In the genomic region with DNA sequence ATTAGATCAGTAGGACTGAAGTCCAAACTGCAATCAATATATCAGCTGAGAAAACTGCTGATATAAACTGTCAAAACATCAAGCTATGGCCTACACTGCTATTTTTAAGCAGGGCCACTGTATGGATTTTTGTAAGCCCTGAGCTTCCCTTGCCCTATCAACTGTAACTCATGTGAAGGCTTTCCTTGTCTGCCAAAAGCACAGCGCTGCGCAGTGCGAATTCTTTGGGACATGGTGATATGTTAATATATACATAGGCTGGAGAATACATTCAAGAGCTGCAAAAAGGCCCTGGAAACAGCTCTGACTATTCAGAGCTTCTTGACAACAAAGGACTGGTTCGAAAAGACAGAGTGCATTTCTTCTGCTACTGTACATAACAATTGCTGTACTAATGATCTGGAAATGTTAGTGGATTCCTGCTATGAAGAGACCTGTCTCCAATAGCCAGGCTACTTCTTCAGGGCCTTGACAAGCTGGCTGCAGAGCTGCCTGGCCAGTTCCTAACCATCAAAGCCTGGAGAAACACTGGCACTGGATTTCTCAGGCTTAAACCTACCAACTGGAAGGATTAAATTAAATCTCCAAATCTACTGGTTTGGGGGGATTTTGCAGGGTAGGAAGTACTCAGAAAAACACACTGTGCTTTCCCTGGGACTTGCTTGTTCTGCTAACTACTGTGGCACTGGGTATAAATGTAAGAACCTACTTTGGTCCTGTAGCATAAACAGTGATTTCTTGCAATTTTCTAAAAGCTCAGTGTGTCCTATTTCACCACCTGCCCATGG, we compare ENCODE assay signal across 24 cellular contexts.
DNase-seq lines count a peak whose midpoint lies in the region; ATAC-seq and TF ChIP-seq lines count a peak whose summit lies in the region.
"Had no signal": no experiment of that assay in that cellular context is flagged by ENCODE, and none has a peak within 500 bp of the region (broad histone marks: within the 10 kb centered on the region; RNA-seq: fewer than 3 reads in every experiment).

No MANE protein-coding gene starts in this region.

- no peak overlapping the region for H3K4me3 Mint-ChIP-seq in brain
- H3K4me3 Mint-ChIP-seq: activated B cell treated with CpG ODN at 0.5 μM for 24 hours; activated T-cell treated with anti-CD3 and anti-CD28 coated beads, Interleukin-2, amount 50 U/mL, for 72 hours; CD4-positive, alpha-beta memory T cell; memory B cell; neural progenitor cell; stimulated activated naive CD8-positive, alpha-beta T cell treated with anti-CD3 and anti-CD28 coated beads, Interleukin-15, amount 100 ng/mL, for 72 hours had no signal

- H3K4me1 Mint-ChIP-seq in brain: peaks cover 91% of the 10 kb centered on the region
- H3K4me1 Mint-ChIP-seq: activated B cell treated with CpG ODN at 0.5 μM for 24 hours; CD4-positive, alpha-beta memory T cell; memory B cell; stimulated activated naive CD8-positive, alpha-beta T cell treated with anti-CD3 and anti-CD28 coated beads, Interleukin-15, amount 100 ng/mL, for 72 hours had no signal

- H3K36me3 Mint-ChIP-seq in brain: peaks cover 7% of the 10 kb centered on the region
- H3K36me3 Mint-ChIP-seq: activated naive CD4-positive, alpha-beta T cell treated with anti-CD3 and anti-CD28 coated beads, Interleukin-2, amount 50 U/mL, for 72 hours; CD4-positive, alpha-beta memory T cell; memory B cell; neural progenitor cell had no signal

- intact Hi-C loops in heart right ventricle (cut with DNase I) (no loop called here), cardiac septum (cut with DNase I) (no loop called here), transverse colon (cut with DNase I; ENCODE audit: low total_unique reads) (no loop called here)

- peak overlapping the region; percentile 39 to 82 (median 72) for H3K27ac Mint-ChIP-seq in brain
- H3K27ac Mint-ChIP-seq: activated B cell treated with CpG ODN at 0.5 μM for 24 hours; activated naive CD4-positive, alpha-beta T cell treated with anti-CD3 and anti-CD28 coated beads, Interleukin-2, amount 50 U/mL, for 72 hours; activated T-cell treated with anti-CD3 and anti-CD28 coated beads, Interleukin-2, amount 50 U/mL, for 72 hours; memory B cell; neural progenitor cell; stimulated activated naive CD8-positive, alpha-beta T cell treated with anti-CD3 and anti-CD28 coated beads, Interleukin-15, amount 100 ng/mL, for 72 hours had no signal

- 48 to 59% methylated on average over 4 of the region's 4 CpGs for WGBS in heart right ventricle, 2 donors
- WGBS in transverse colon (ENCODE audit: low coverage in 1 of 2), 2 donors: 79 to 100% methylated on average over 3 to 4 of the region's 4 CpGs

- H3K27me3 Mint-ChIP-seq in brain: no peaks in the 10 kb centered on the region

- H3K9me3 ChIP-seq in heart right ventricle (no peaks in the 10 kb centered on the region), muscle layer of colon (ENCODE audit: low read length) (no peaks in the 10 kb centered on the region), transverse colon (no peaks in the 10 kb centered on the region)
- H3K9me3 ChIP-seq: MG63, right lobe of liver, uterus had no signal

- H3K9ac ChIP-seq in muscle layer of colon (ENCODE audit: low read length): peak overlapping the region; percentile 11
- H3K9ac ChIP-seq: neural progenitor cell had no signal

- ATAC-seq in heart right ventricle: peak in 2 of 8 donors; percentile 30 to 52
- ATAC-seq in stimulated activated naive CD8-positive, alpha-beta T cell treated with anti-CD3 and anti-CD28 coated beads, Interleukin-15, Interleukin-2, amounts not matched to agents 100 U/mL and 50 U/mL, for 24 hours: no peak
- ATAC-seq in HG03460 (IDR thresholded peaks at IDR 0.05; ENCODE audit: unreplicated experiment): no peak
- ATAC-seq: activated naive CD4-positive, alpha-beta T cell treated with anti-CD3 and anti-CD28 coated beads, Interleukin-2, amount 50 U/mL, for 72 hours; activated T-cell treated with anti-CD3 and anti-CD28 coated beads, Interleukin-2, amount 50 U/mL, for 72 hours; stimulated activated naive CD8-positive, alpha-beta T cell treated with anti-CD3 and anti-CD28 coated beads, Interleukin-15, amount 100 ng/mL, for 72 hours had no signal

- in situ Hi-C loops in transverse colon (cut with MboI; ENCODE audit: low pct_ligation_motif_present in 1 of 4, low pct_unique_long_range_greater_than_20kb in 1 of 4, low sequenced_read_pairs in 3 of 4): no loop called here

- H3K36me3 ChIP-seq in heart right ventricle: no peaks in the 10 kb centered on the region
- no peaks in the 10 kb centered on the region for H3K36me3 ChIP-seq in muscle layer of colon (ENCODE audit: insufficient read depth, low read length)
- H3K36me3 ChIP-seq in transverse colon: no peaks in the 10 kb centered on the region
- H3K36me3 ChIP-seq: brain microvascular endothelial cell, MG63, neural progenitor cell, right lobe of liver, uterus had no signal

- TF ChIP-seq POLR2A in transverse colon (IDR thresholded peaks at IDR 0.05): no peak

- no peak for DNase-seq in heart right ventricle
- DNase-seq in cardiac septum (ENCODE audit: low spot score): no peak
- no peak for DNase-seq in transverse colon
- DNase-seq in effector CD4-positive, alpha-beta T cell: no peak
- DNase-seq in stimulated activated naive CD8-positive, alpha-beta T cell treated with anti-CD3 and anti-CD28 coated beads, Interleukin-15, Interleukin-2, amounts not matched to agents 100 U/mL and 50 U/mL, for 24 hours: no peak
- DNase-seq: activated B cell treated with CpG ODN at 0.5 μM for 24 hours; activated T-cell treated with anti-CD3 and anti-CD28 coated beads, Interleukin-2, amount 50 U/mL, for 72 hours; brain microvascular endothelial cell; CD4-positive, alpha-beta memory T cell; dermis blood vessel endothelial cell; DND-41; head of caudate nucleus; MG63; NCI-H2227 treated with DMSO at 0.1 percent for 48 hours; right lobe of liver; SHP77; stimulated activated naive CD8-positive, alpha-beta T cell treated with anti-CD3 and anti-CD28 coated beads, Interleukin-15, amount 100 ng/mL, for 72 hours; uterus had no signal

- TF ChIP-seq CTCF in heart right ventricle (IDR thresholded peaks at IDR 0.05): no peak
- no peak for TF ChIP-seq CTCF in brain (conservative IDR thresholded peaks at IDR 0.05)
- TF ChIP-seq CTCF in transverse colon (IDR thresholded peaks at IDR 0.05): no peak

- H3K27ac ChIP-seq in heart right ventricle (peak overlapping the region in 8 of 10 donors; percentile 15 to 69 (median 58)), muscle layer of colon (ENCODE audit: low read depth, low read length) (peak overlapping the region; percentile 72), transverse colon (peak overlapping the region; percentile 44 to 68 (median 45))
- H3K27ac ChIP-seq: brain microvascular endothelial cell, neural progenitor cell, right lobe of liver, uterus had no signal

- no peak overlapping the region for H3K4me3 ChIP-seq in heart right ventricle
- no peak overlapping the region for H3K4me3 ChIP-seq in muscle layer of colon (ENCODE audit: low read depth in 1 of 2, low read length in 2 of 2)
- no peak overlapping the region for H3K4me3 ChIP-seq in transverse colon
- H3K4me3 ChIP-seq: MG63, neural progenitor cell, right lobe of liver, uterus had no signal

- H3K27me3 ChIP-seq in heart right ventricle (no peaks in the 10 kb centered on the region), muscle layer of colon (ENCODE audit: control insufficient read depth in 1 of 2, insufficient read depth in 2 of 2, low read length in 2 of 2) (no peaks in the 10 kb centered on the region), transverse colon (no peaks in the 10 kb centered on the region)
- H3K27me3 ChIP-seq: brain microvascular endothelial cell, MG63, neural progenitor cell, right lobe of liver, uterus had no signal

- TF ChIP-seq EP300 in transverse colon (IDR thresholded peaks at IDR 0.05; ENCODE audit: low read depth): no peak

- H3K4me1 ChIP-seq in heart right ventricle: peaks cover 0 to 35% (median 17%) of the 10 kb centered on the region in 9 donors
- peaks cover 32% of the 10 kb centered on the region for H3K4me1 ChIP-seq in muscle layer of colon (ENCODE audit: insufficient read depth, low read length)
- peaks cover 0 to 13% (median 6%) of the 10 kb centered on the region in 4 donors for H3K4me1 ChIP-seq in transverse colon
- H3K4me1 ChIP-seq: right lobe of liver, uterus had no signal

- H3K9me3 Mint-ChIP-seq in brain: no peaks in the 10 kb centered on the region
- H3K9me3 Mint-ChIP-seq: activated B cell treated with CpG ODN at 0.5 μM for 24 hours; activated naive CD4-positive, alpha-beta T cell treated with anti-CD3 and anti-CD28 coated beads, Interleukin-2, amount 50 U/mL, for 72 hours; activated T-cell treated with anti-CD3 and anti-CD28 coated beads, Interleukin-2, amount 50 U/mL, for 72 hours; memory B cell; neural progenitor cell; stimulated activated naive CD8-positive, alpha-beta T cell treated with anti-CD3 and anti-CD28 coated beads, Interleukin-15, amount 100 ng/mL, for 72 hours had no signal
